ENCODE assay signal across 21 cellular contexts in the genomic region with DNA sequence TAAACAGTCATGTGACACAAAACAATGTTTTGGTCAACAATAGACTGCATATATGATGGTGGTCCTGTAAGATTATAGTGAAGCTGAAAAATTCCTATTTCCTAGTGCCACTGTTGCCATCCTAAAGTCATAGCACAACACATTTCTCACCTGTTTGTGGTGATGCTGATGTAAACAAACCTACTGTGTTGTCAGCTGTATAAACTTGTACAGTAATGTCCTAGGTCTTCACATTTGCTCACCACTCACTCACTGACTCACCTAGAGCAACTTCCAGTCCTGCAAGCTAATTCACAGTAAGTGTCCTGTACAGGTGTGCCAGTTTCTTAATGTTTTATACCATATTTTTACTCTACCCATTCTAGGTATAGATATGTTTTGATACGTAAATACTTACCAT.
DNase-seq lines count a peak whose midpoint lies in the region; ATAC-seq, FAIRE-seq and TF ChIP-seq lines count a peak whose summit lies in the region.
"Had no signal": no experiment of that assay in that cellular context is flagged by ENCODE, and none has a peak within 500 bp of the region (broad histone marks: within the 10 kb centered on the region; RNA-seq: fewer than 3 reads in every experiment).

No MANE protein-coding gene starts in this region.

- DNase-seq in DMS53 (lab: John Stamatoyannopoulos, UW) = peak; percentile 55
- DNase-seq in DMS53 treated with DMSO at 0.1 percent for 48 hours (lab: John Stamatoyannopoulos, UW; ENCODE audit: unreplicated experiment) = no peak
- DNase-seq in K562 (ENCODE audit: extremely low read depth in 1 of 4, low spot score in 3 of 4) = no peak
- DNase-seq in foreskin keratinocyte = peak; percentile 7 to 48
- no peak for DNase-seq in GOT3 (lab: John Stamatoyannopoulos, UW)
- no peak for DNase-seq in type B pancreatic cell (ENCODE audit: extremely low spot score, unreplicated experiment)
- no peak for DNase-seq in esophagus squamous epithelium (lab: John Stamatoyannopoulos, UW)
- DNase-seq: AML-193; Caco-2; CD4-positive, alpha-beta T cell; DMS79 treated with DMSO at 0.1 percent for 48 hours; GF-D8; H7; HFFc6 had no signal

- H3K9me3 ChIP-seq in K562 (replicated peaks; ENCODE audit: control insufficient read depth, insufficient read depth, low read depth, low read length) (no peaks in the 10 kb centered on the region), esophagus squamous epithelium (no peaks in the 10 kb centered on the region)
- H3K9me3 ChIP-seq: A549, Caco-2 had no signal

- no peaks in the 10 kb centered on the region for H3K79me2 ChIP-seq in K562 (ENCODE audit: control insufficient read depth, insufficient read depth, low read length)

- H3K27ac Mint-ChIP-seq in type B pancreatic cell = no peak overlapping the region
- H3K27ac Mint-ChIP-seq: CD4-positive, alpha-beta T cell; GM23338; HFFc6 had no signal

- H3K4me1 ChIP-seq in K562 (replicated peaks in 1 of 2; ENCODE audit: control insufficient read depth in 2 of 2, insufficient read depth in 2 of 2, low read length in 2 of 2) (no peaks in the 10 kb centered on the region), foreskin keratinocyte (no peaks in the 10 kb centered on the region), esophagus squamous epithelium (peaks cover 0 to 4% (median 0%) of the 10 kb centered on the region in 3 donors)
- H3K4me1 ChIP-seq: A549 had no signal

- H3K4me3 ChIP-seq in K562 (no peak overlapping the region), esophagus squamous epithelium (no peak overlapping the region)
- H3K4me3 ChIP-seq: A549, GM23338 had no signal

- H3K27me3 ChIP-seq in K562 (ENCODE audit: control insufficient read depth in 2 of 2, insufficient read depth in 2 of 2, low read length in 2 of 2) (no peaks in the 10 kb centered on the region), foreskin keratinocyte (no peaks in the 10 kb centered on the region), esophagus squamous epithelium (no peaks in the 10 kb centered on the region)

- in situ Hi-C loops in K562 (cut with MboI) = no loop called here

- H3K27ac ChIP-seq in K562 (ENCODE audit: extremely low read depth, low read depth, low read length) = no peak overlapping the region
- H3K27ac ChIP-seq in foreskin keratinocyte = no peak overlapping the region
- no peak overlapping the region for H3K27ac ChIP-seq in esophagus squamous epithelium
- H3K27ac ChIP-seq: 22Rv1, C4-2B had no signal

- H3K27me3 Mint-ChIP-seq in type B pancreatic cell = no peaks in the 10 kb centered on the region

- H3K4me3 Mint-ChIP-seq in type B pancreatic cell = no peak overlapping the region
- H3K4me3 Mint-ChIP-seq: CD4-positive, alpha-beta T cell; GM23338; HFFc6 had no signal

- TF ChIP-seq EP300 in K562 (IDR thresholded peaks at IDR 0.05; ENCODE audit: low read length) = no peak

- no peak for TF ChIP-seq CTCF in K562 (IDR thresholded peaks at IDR 0.05 in 2 of 3, conservative IDR thresholded peaks at IDR 0.05 in 1 of 3; ENCODE audit: insufficient read depth in 2 of 3, low read depth in 1 of 3, low read length in 3 of 3)
- no peak for TF ChIP-seq CTCF in foreskin keratinocyte (conservative IDR thresholded peaks at IDR 0.05)
- no peak for TF ChIP-seq CTCF in type B pancreatic cell (conservative IDR thresholded peaks at IDR 0.05)
- TF ChIP-seq CTCF in esophagus squamous epithelium (IDR thresholded peaks at IDR 0.05) = no peak

- TF ChIP-seq POLR2A in K562 (conservative IDR thresholded peaks at IDR 0.05) = no peak
- no peak for TF ChIP-seq POLR2A in esophagus squamous epithelium (IDR thresholded peaks at IDR 0.05)

- WGBS in K562 (ENCODE audit: insufficient coverage, low coverage, missing lambda C conversion rate) = 0% methylated on average over 1 of the region's 1 CpG
- 94 to 95% methylated on average over 1 of the region's 1 CpG for WGBS in esophagus squamous epithelium, 2 donors

- no peaks in the 10 kb centered on the region for H3K36me3 ChIP-seq in K562 (ENCODE audit: control insufficient read depth, insufficient read depth, low read length)
- H3K36me3 ChIP-seq in esophagus squamous epithelium = no peaks in the 10 kb centered on the region

- ATAC-seq in K562 = no peak
- ATAC-seq in foreskin keratinocyte = peak; percentile 59
- ATAC-seq: A549, GM23338, HCT116, HepG2 had no signal

- CTCF ChIA-PET in K562 (lab: Yijun Ruan, JAX; ENCODE audit: low intra/inter-chr PET ratio) = no interaction called here

- peaks cover 5% of the 10 kb centered on the region for H3K4me1 Mint-ChIP-seq in type B pancreatic cell (ENCODE audit: unreplicated experiment)
- H3K4me1 Mint-ChIP-seq: GM23338 had no signal

- no peak for FAIRE-seq in K562 (lab: Jason Lieb, UNC)
- FAIRE-seq: A549, D721Med, HepG2 had no signal

- no TSS peak for BruUV-seq in K562 (replicated peaks; lab: Mats Ljungman, UMichigan)

- POLR2A ChIA-PET in K562 (lab: Yijun Ruan, JAX) = no interaction called here

- peaks cover 3% of the 10 kb centered on the region for H3K9me3 Mint-ChIP-seq in type B pancreatic cell
- H3K9me3 Mint-ChIP-seq: CD4-positive, alpha-beta T cell; GM23338; HFFc6 had no signal

- H3K9ac ChIP-seq in K562 (ENCODE audit: insufficient read depth in 1 of 2, low read depth in 2 of 2, low read length in 2 of 2) = no peak overlapping the region

- intact Hi-C loops in K562 (cut with micrococcal nuclease) (no loop called here), esophagus squamous epithelium (cut with DNase I) (no loop called here)

- H4K20me1 ChIP-seq in K562 (replicated peaks; ENCODE audit: control insufficient read depth, insufficient read depth, low read length) = no peaks in the 10 kb centered on the region

- no peak for TF ChIP-seq RAD21 in K562 (CRISPR knock-in tag; conservative IDR thresholded peaks at IDR 0.05 in 1 of 2, IDR thresholded peaks at IDR 0.05 in 1 of 2)

- H3K4me2 ChIP-seq in K562 (ENCODE audit: insufficient read depth, low read length) = no peak overlapping the region
- H3K4me2 ChIP-seq: A549, GM23338 had no signal

- H3K9me1 ChIP-seq in K562 (ENCODE audit: control insufficient read depth, insufficient read depth, low read length) = no peaks in the 10 kb centered on the region

- H3K36me3 Mint-ChIP-seq in type B pancreatic cell = no peaks in the 10 kb centered on the region

- no peak overlapping the region for H2AFZ ChIP-seq in K562 (ENCODE audit: low read depth, low read length)
- H2AFZ ChIP-seq: GM23338 had no signal

TF ChIP-seq in K562, 482 proteins besides CTCF, POLR2A, EP300 and RAD21:
- TF ChIP-seq, protein P1, sequence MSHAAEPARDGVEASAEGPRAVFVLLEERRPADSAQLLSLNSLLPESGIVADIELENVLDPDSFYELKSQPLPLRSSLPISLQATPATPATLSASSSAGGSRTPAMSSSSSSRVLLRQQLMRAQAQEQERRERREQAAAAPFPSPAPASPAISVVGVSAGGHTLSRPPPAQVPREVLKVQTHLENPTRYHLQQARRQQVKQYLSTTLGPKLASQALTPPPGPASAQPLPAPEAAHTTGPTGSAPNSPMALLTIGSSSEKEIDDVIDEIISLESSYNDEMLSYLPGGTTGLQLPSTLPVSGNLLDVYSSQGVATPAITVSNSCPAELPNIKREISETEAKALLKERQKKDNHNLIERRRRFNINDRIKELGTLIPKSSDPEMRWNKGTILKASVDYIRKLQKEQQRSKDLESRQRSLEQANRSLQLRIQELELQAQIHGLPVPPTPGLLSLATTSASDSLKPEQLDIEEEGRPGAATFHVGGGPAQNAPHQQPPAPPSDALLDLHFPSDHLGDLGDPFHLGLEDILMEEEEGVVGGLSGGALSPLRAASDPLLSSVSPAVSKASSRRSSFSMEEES (CRISPR knock-in tag; IDR thresholded peaks at IDR 0.05) = peak; percentile 50
- no peak for TF ChIP-seq ZNF444 (CRISPR knock-in tag; IDR thresholded peaks at IDR 0.05)

Comparison
In these comparisons a context has a peak if more than half of its experiments do, and no peak if none do; other contexts are left out.
1. DNase-seq: peak in DMS53 (single experiment) and foreskin keratinocyte (2 of 2); none in DMS53 treated with DMSO at 0.1 percent for 48 hours (single experiment), K562 (0 of 4), GOT3 (single experiment), type B pancreatic cell (single experiment) and esophagus squamous epithelium (single experiment).